In genomic region chr21:42400525-42400924, GRCh38 we compare ENCODE assay signal across 17 cellular contexts. TPM values are rescaled to one million over a fixed set of nuclear protein-coding genes. Genes with fewer than 3 reads are reported as not detected.
DNase-seq lines count a peak whose midpoint lies in the region; ATAC-seq, FAIRE-seq and TF ChIP-seq lines count a peak whose summit lies in the region.
"Had no signal": no experiment of that assay in that cellular context is flagged by ENCODE, and none has a peak within 500 bp of the region (broad histone marks: within the 10 kb centered on the region; RNA-seq: fewer than 3 reads in every experiment).

No MANE protein-coding gene starts in this region.

- H4K20me1 ChIP-seq in PC-9 (ENCODE audit: insufficient read depth), result no peaks in the 10 kb centered on the region

- TF ChIP-seq CTCF in PC-9 (conservative IDR thresholded peaks at IDR 0.05), result no peak

- peak overlapping the region in 5 of 8 donors; percentile 19 to 71 (median 53) for H3K4me3 Mint-ChIP-seq in CD4-positive, alpha-beta memory T cell
- H3K4me3 Mint-ChIP-seq in T-cell, result no peak overlapping the region
- H3K4me3 Mint-ChIP-seq: CD8-positive, alpha-beta T cell had no signal

- H3K4me2 ChIP-seq in PC-9, result no peak overlapping the region

- peaks cover 57% of the 10 kb centered on the region for H3K4me1 ChIP-seq in CD4-positive, alpha-beta memory T cell (ENCODE audit: insufficient read depth, low read length)
- peaks cover 30% of the 10 kb centered on the region for H3K4me1 ChIP-seq in effector memory CD4-positive, alpha-beta T cell (ENCODE audit: control insufficient read depth, insufficient read depth, low read length, poor library complexity, severe bottlenecking)
- peaks cover 10% of the 10 kb centered on the region; the same call in 1 of the 2 replicates for H3K4me1 ChIP-seq in PC-9 (replicated peaks; ENCODE audit: insufficient read depth)
- H3K4me1 ChIP-seq: suprapubic skin had no signal

- no peaks in the 10 kb centered on the region for H3K27me3 Mint-ChIP-seq in CD4-positive, alpha-beta memory T cell
- no peaks in the 10 kb centered on the region for H3K27me3 Mint-ChIP-seq in T-cell

- intact Hi-C loops in CD4-positive, alpha-beta memory T cell (cut with micrococcal nuclease), result loop anchor here (2.0 to 10.0 kb wide), 2 partner anchors 14 to 166 kb away; no protein-coding TSS in a partner anchor
- intact Hi-C loops in PC-9 (cut with micrococcal nuclease; ENCODE audit: unreplicated experiment), result no loop called here

- no peaks in the 10 kb centered on the region for H3K27me3 ChIP-seq in CD4-positive, alpha-beta memory T cell (ENCODE audit: insufficient read depth, low read length)
- H3K27me3 ChIP-seq in effector memory CD4-positive, alpha-beta T cell (replicated peaks; ENCODE audit: control insufficient read depth, insufficient read depth, low read length, poor library complexity, severe bottlenecking), result no peaks in the 10 kb centered on the region
- H3K27me3 ChIP-seq in PC-9 (ENCODE audit: insufficient read depth, low read depth), result no peaks in the 10 kb centered on the region
- H3K27me3 ChIP-seq: suprapubic skin had no signal

- no peaks in the 10 kb centered on the region for H3K36me3 ChIP-seq in CD4-positive, alpha-beta memory T cell (ENCODE audit: insufficient read depth, low read length)
- no peaks in the 10 kb centered on the region for H3K36me3 ChIP-seq in effector memory CD4-positive, alpha-beta T cell (ENCODE audit: control insufficient read depth, insufficient read depth, low read length)
- no peaks in the 10 kb centered on the region for H3K36me3 ChIP-seq in PC-9 (ENCODE audit: low read depth)
- H3K36me3 ChIP-seq: suprapubic skin had no signal

- CTCF ChIA-PET in CD4-positive, alpha-beta memory T cell (lab: Charles Lee; ENCODE audit: partially characterized antibody), result interaction anchor here (1.3 to 1.9 kb wide), 4 partner anchors 10 to 49 kb away, joined by 3 to 4 read pairs (median 4); no protein-coding TSS in a partner anchor
- CTCF ChIA-PET in T-cell (lab: Charles Lee) (no interaction called here), PC-9 (lab: Charles Lee) (no interaction called here)

- no peak overlapping the region for H3K4me3 ChIP-seq in CD4-positive, alpha-beta memory T cell (ENCODE audit: low read length in 2 of 2)
- no peak overlapping the region for H3K4me3 ChIP-seq in effector memory CD4-positive, alpha-beta T cell (ENCODE audit: insufficient read depth, low read depth, low read length, poor library complexity, severe bottlenecking)
- H3K4me3 ChIP-seq in PC-9, result no peak overlapping the region
- H3K4me3 ChIP-seq: suprapubic skin had no signal

- DNase-seq in CD4-positive, alpha-beta memory T cell, result peak in 1 of 5 donors; percentile 61
- DNase-seq in GM12892 (ENCODE audit: insufficient read length) (no peak), T-cell (no peak), Ammon's horn (ENCODE audit: low spot score) (no peak), KG1 (lab: John Stamatoyannopoulos, UW) (no peak), PC-9 (no peak)
- DNase-seq in effector memory CD4-positive, alpha-beta T cell, result no peak
- DNase-seq: activated CD4-positive, alpha-beta T cell treated with anti-CD3 and anti-CD28 coated beads, Interleukin-2, amount 50 U/mL, for 4 hours; anterior cingulate cortex; CD8-positive, alpha-beta T cell; NCI-H1105 treated with DMSO at 0.1 percent for 48 hours; NCI-H446 treated with DMSO at 0.1 percent for 48 hours; RPMI8226 had no signal

- no TSS peak for BruUV-seq in PC-9 (replicated peaks; lab: Mats Ljungman, UMichigan)

- POLR2A ChIA-PET in CD4-positive, alpha-beta memory T cell (lab: Charles Lee; ENCODE audit: partially characterized antibody), result interaction anchor here (0.6 to 21.1 kb wide), 2 partner anchors 22 to 1102 kb away, joined by 3 to 604 read pairs; no protein-coding TSS in a partner anchor
- POLR2A ChIA-PET in T-cell (lab: Charles Lee) (interaction anchor here in 1 of 2 donors (0.6 kb wide), 1 partner anchor 389 kb away, joined by 3 read pairs; no protein-coding TSS in a partner anchor), PC-9 (lab: Charles Lee; ENCODE audit: unreplicated experiment) (no interaction called here)

- H3K36me3 Mint-ChIP-seq in CD4-positive, alpha-beta memory T cell, result peaks cover 4 to 9% of the 10 kb centered on the region in 2 donors
- H3K36me3 Mint-ChIP-seq in T-cell, result peaks cover 2% of the 10 kb centered on the region

- peak overlapping the region; percentile 42 to 92 (median 77) for H3K27ac Mint-ChIP-seq in CD4-positive, alpha-beta memory T cell
- H3K27ac Mint-ChIP-seq in T-cell, result peak overlapping the region; percentile 52 to 75
- H3K27ac Mint-ChIP-seq: CD8-positive, alpha-beta T cell had no signal

- H3K79me2 ChIP-seq in PC-9 (ENCODE audit: low read depth), result no peaks in the 10 kb centered on the region

- no peak overlapping the region for H3K27ac ChIP-seq in CD4-positive, alpha-beta memory T cell (ENCODE audit: low read depth, low read length)
- peak overlapping the region; percentile 31 for H3K27ac ChIP-seq in effector memory CD4-positive, alpha-beta T cell (ENCODE audit: insufficient read depth, low read length, poor library complexity, severe bottlenecking)
- no peak overlapping the region for H3K27ac ChIP-seq in PC-9
- H3K27ac ChIP-seq: suprapubic skin had no signal

- no peak for TF ChIP-seq POLR2A in GM12892 (IDR thresholded peaks at IDR 0.05; ENCODE audit: low read depth, low read length)

- no peaks in the 10 kb centered on the region for H3K9me3 ChIP-seq in CD4-positive, alpha-beta memory T cell (ENCODE audit: control insufficient read depth in 1 of 2, low read length in 2 of 2)
- no peaks in the 10 kb centered on the region for H3K9me3 ChIP-seq in effector memory CD4-positive, alpha-beta T cell (ENCODE audit: control insufficient read depth, low read length)
- H3K9me3 ChIP-seq in PC-9 (ENCODE audit: insufficient read depth, low read depth), result no peaks in the 10 kb centered on the region
- H3K9me3 ChIP-seq: suprapubic skin had no signal

- peaks cover 0 to 8% (median 6%) of the 10 kb centered on the region in 8 donors for H3K9me3 Mint-ChIP-seq in CD4-positive, alpha-beta memory T cell
- H3K9me3 Mint-ChIP-seq in T-cell, result peaks cover 0 to 9% (median 6%) of the 10 kb centered on the region in 3 donors

- no peaks in the 10 kb centered on the region for H3K9me2 ChIP-seq in PC-9 (ENCODE audit: insufficient read depth)

- peak; percentile 83 for FAIRE-seq in GM12892 (lab: Jason Lieb, UNC)

- no peaks in the 10 kb centered on the region for H3F3A ChIP-seq in PC-9 (ENCODE audit: insufficient read depth, low read depth)

- ATAC-seq in T-cell (replicated peaks in 1 of 4) (no peak), GM21619 (IDR thresholded peaks at IDR 0.05; ENCODE audit: unreplicated experiment) (no peak)
- ATAC-seq: CD8-positive, alpha-beta T cell had no signal

- H3K4me1 Mint-ChIP-seq in CD4-positive, alpha-beta memory T cell, result peaks cover 40 to 81% (median 52%) of the 10 kb centered on the region in 4 donors
- H3K4me1 Mint-ChIP-seq in T-cell, result peaks cover 57 to 64% (median 62%) of the 10 kb centered on the region in 3 donors

- H2AFZ ChIP-seq in PC-9, result no peak overlapping the region

RNA-seq across cellular contexts. Expression of gene UBASH3A, which starts 3.2 kb away (rescaled TPM):
- total RNA-seq in CD4-positive, alpha-beta memory T cell, result 10 to 100 TPM; 79.3 to 93.6 TPM
- 10 to 100 TPM; 43.1 to 58.0 TPM for polyA plus RNA-seq in CD4-positive, alpha-beta memory T cell
- 0.13 TPM for polyA plus RNA-seq in GM12892 (2012; ENCODE audit: missing spikeins)
- total RNA-seq in T-cell (10 to 100 TPM; 59.1 to 98.8 (median 80.5) TPM), PC-9 (2021) (not detected in 2 replicates)
- total RNA-seq: fibroblast of villous mesenchyme, lung microvascular endothelial cell had no signal

RNA-seq across cellular contexts. Expression of gene TMPRSS3, which starts 4.7 kb away (rescaled TPM):
- 1 to 10 TPM; 1.8 to 3.2 TPM for total RNA-seq in CD4-positive, alpha-beta memory T cell
- 1 to 10 TPM; 4.2 to 4.5 TPM for polyA plus RNA-seq in CD4-positive, alpha-beta memory T cell
- 7.2 TPM for polyA plus RNA-seq in GM12892 (2012; ENCODE audit: missing spikeins)
- total RNA-seq in T-cell (1 to 10 TPM; 1.2 to 2.4 (median 1.7) TPM), PC-9 (2021) (4.3 and 8.6 TPM in 2 replicates)
- total RNA-seq: fibroblast of villous mesenchyme, lung microvascular endothelial cell had no signal

RNA-seq across cellular contexts. Expression of gene TFF1, which starts 34.2 kb away (rescaled TPM):
- total RNA-seq in CD4-positive, alpha-beta memory T cell, result not detected
- not detected for polyA plus RNA-seq in CD4-positive, alpha-beta memory T cell
- polyA plus RNA-seq in GM12892 (2012; ENCODE audit: missing spikeins), result not detected
- total RNA-seq in T-cell, result 1 to 10 TPM in 2 of 5 donors, not detected in 3; 1.2 to 1.3 TPM
- total RNA-seq in PC-9 (2021), result 2.2 and 5.7 TPM in 2 replicates
- total RNA-seq: CD8-positive, alpha-beta T cell; fibroblast of villous mesenchyme; lung microvascular endothelial cell; suprapubic skin had no signal

RNA-seq across cellular contexts. Expression of gene TFF2, which starts 49.7 kb away (rescaled TPM):
- not detected for total RNA-seq in CD4-positive, alpha-beta memory T cell
- polyA plus RNA-seq in CD4-positive, alpha-beta memory T cell, result not detected
- 2.7 TPM for polyA plus RNA-seq in GM12892 (2012; ENCODE audit: missing spikeins)
- total RNA-seq in T-cell (under 1 TPM in 1 of 5 donors, not detected in 4; 0.38 TPM), PC-9 (2021) (0.52 TPM in 1 of 2 replicates, not detected in the other)
- total RNA-seq: CD8-positive, alpha-beta T cell; fibroblast of villous mesenchyme; lung microvascular endothelial cell; suprapubic skin had no signal

Comparison
In these comparisons a context has a peak if more than half of its experiments do, and no peak if none do; other contexts are left out.
1. H3K4me3 Mint-ChIP-seq: peak in CD4-positive, alpha-beta memory T cell (5 of 8); none in T-cell (0 of 3).
2. RNA of gene UBASH3A, which starts 3.2 kb away (total RNA-seq): 79.3 to 93.6 TPM in CD4-positive, alpha-beta memory T cell and 59.1 to 98.8 TPM in T-cell; not detected in PC-9; every median in the first group is over 10 times any median in the second.